In the genomic region with DNA sequence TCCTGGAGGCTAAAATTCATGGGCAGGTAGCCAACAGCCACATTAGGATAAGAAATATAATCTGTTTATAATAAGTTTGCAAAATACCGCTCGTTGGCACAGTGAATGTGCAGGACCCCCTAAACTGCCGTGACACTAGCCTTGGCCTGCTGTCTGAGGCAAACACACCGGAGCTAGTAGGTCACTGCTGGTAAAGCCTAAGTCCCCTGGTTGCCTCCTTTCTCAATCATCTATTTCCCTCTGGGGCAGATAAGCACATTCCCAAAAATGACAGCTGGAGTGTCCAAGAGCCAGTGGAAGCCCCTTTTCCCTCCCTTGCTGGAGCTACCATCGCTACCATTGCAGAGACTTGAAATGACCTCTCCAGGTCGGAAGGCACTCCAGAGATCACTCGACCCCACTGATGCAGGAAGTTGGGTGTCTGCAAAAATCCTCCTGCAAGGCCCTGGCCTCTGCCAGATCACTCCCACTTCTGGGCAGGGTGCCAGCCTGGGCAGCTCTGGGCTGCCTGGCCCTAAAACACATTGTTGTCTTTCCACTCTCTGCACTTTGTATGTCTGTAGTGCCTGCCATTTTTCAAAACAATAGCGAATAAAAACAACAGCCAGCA, we compare ENCODE assay signal across 8 cellular contexts.
A peak's percentile ranks its signal among the peaks of the same experiment; 100 is the strongest.
DNase-seq lines count a peak whose midpoint lies in the region; ATAC-seq and TF ChIP-seq lines count a peak whose summit lies in the region.
"Not testable (repeated sequence)": the region's sequence is repeated elsewhere in the genome, so short reads cannot be mapped to it uniquely, and the experiment has no call there.

No MANE protein-coding gene starts in this region.

- DNase-seq in Caki2 (ENCODE audit: low read depth) (peak; percentile 54), LNCaP clone FGC (ENCODE audit: low read depth) (peak; percentile 1), adrenal gland (peak; percentile 85 to 95 (median 91)), dedifferentiated amniotic fluid mesenchymal stem cell (ENCODE audit: extremely low spot score) (peak; percentile 14), glomerular visceral epithelial cell (ENCODE audit: extremely low spot score) (peak; percentile 15), left lung (peak; percentile 86 to 89), ovary (peak; percentile 22 to 71 (median 61)), thyroid gland (peak; percentile 95 to 96)

- not testable (repeated sequence) for H3K36me3 ChIP-seq in adrenal gland (replicated peaks in 1 of 2); left lung; ovary; thyroid gland

- peak; percentile 94 for ATAC-seq in left lung

- TF ChIP-seq POLR2A in adrenal gland (IDR thresholded peaks at IDR 0.05); ovary (IDR thresholded peaks at IDR 0.05); thyroid gland (IDR thresholded peaks at IDR 0.05): not testable (repeated sequence)

- TF ChIP-seq EP300 in ovary (IDR thresholded peaks at IDR 0.05): not testable (repeated sequence)

- H3K27ac ChIP-seq in adrenal gland: peak overlapping the region in 1 of 5 donors; percentile 61
- H3K27ac ChIP-seq in left lung, ovary, thyroid gland: not testable (repeated sequence)

- TF ChIP-seq CTCF in LNCaP clone FGC (IDR thresholded peaks at IDR 0.05; ENCODE audit: control insufficient read depth, extremely low read depth, insufficient read depth); adrenal gland (IDR thresholded peaks at IDR 0.05); left lung (IDR thresholded peaks at IDR 0.05); ovary (IDR thresholded peaks at IDR 0.05); thyroid gland (IDR thresholded peaks at IDR 0.05): not testable (repeated sequence)

- H3K4me1 ChIP-seq in adrenal gland (replicated peaks in 1 of 2); left lung; ovary (ENCODE audit: insufficient read depth); thyroid gland: not testable (repeated sequence)

- 0 to 12% (median 6%) methylated on average over 1 to 7 of the region's 8 CpGs for WGBS in adrenal gland, 4 donors
- 11 to 20% (median 12%) methylated on average over 3 to 7 of the region's 8 CpGs for WGBS in ovary, 3 donors
- WGBS in thyroid gland, 2 donors: 20% methylated on average over 1 of the region's 8 CpGs; no CpG with 5 or more reads in 1 of the 2 donors

- not testable (repeated sequence) for H3K4me3 ChIP-seq in LNCaP clone FGC (ENCODE audit: low read depth, low read length); adrenal gland; left lung; ovary; thyroid gland (replicated peaks in 1 of 3)

- not testable (repeated sequence) for H3K9me3 ChIP-seq in adrenal gland (replicated peaks in 1 of 3); left lung; ovary; thyroid gland

- H3K27me3 ChIP-seq in adrenal gland, left lung, ovary, thyroid gland: not testable (repeated sequence)

- in situ Hi-C loops in Caki2 (cut with HindIII; ENCODE audit: low pct_unique_long_range_greater_than_20kb, low sequenced_read_pairs): not testable (repeated sequence)

- intact Hi-C loops in adrenal gland (cut with DNase I); left lung (cut with DNase I); ovary (cut with DNase I); thyroid gland (cut with DNase I): not testable (repeated sequence)

Comparison
In these comparisons a context has a peak if more than half of its experiments do, and no peak if none do; other contexts are left out.
1. DNase-seq: peak in every context shown above with its lines; median percentile 96 in thyroid gland; 91 in adrenal gland; 88 in left lung; 61 in ovary; 54 in Caki2; 15 in glomerular visceral epithelial cell; 14 in dedifferentiated amniotic fluid mesenchymal stem cell; 1 in LNCaP clone FGC.